ENCODE assay signal across 9 cellular contexts in the genomic region with DNA sequence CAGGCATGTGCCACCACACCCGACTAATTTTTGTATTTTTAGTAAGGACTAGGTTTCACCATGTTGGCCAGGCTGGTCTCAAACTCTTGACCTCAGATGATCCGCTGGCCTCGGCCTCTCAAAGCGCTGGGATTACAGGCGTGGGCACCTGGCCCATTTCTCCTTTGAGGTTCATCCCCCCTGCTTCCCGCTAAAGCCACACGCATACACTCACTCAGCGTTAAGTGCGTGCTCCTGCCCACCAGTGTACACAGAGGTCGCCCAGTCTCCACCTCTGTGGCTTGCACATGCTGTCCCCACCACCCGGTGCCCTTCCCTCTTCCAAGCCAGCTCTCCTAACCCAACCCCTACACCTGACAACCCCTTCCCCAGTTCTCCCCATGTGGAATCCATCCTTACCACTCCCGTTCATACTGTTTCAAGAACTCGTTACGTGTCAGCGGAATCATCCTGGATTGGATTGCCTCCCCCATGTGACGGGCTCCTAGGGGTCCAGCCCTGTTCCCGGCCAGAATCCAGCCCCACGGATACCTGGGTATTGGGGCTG. TPM values are rescaled to one million over a fixed set of nuclear protein-coding genes. Genes with fewer than 3 reads are reported as not detected.
DNase-seq lines count a peak whose midpoint lies in the region; ATAC-seq and TF ChIP-seq lines count a peak whose summit lies in the region.
"Had no signal": no experiment of that assay in that cellular context is flagged by ENCODE, and none has a peak within 500 bp of the region (broad histone marks: within the 10 kb centered on the region; RNA-seq: fewer than 3 reads in every experiment).

No MANE protein-coding gene starts in this region.

- peaks cover 7 to 11% (median 8%) of the 10 kb centered on the region in 3 donors for H3K4me1 ChIP-seq in esophagus squamous epithelium

- TF ChIP-seq CTCF in fibroblast of villous mesenchyme (IDR thresholded peaks at IDR 0.05; ENCODE audit: insufficient read depth, low read depth, low read length) = no peak
- no peak for TF ChIP-seq CTCF in esophagus squamous epithelium (IDR thresholded peaks at IDR 0.05)

- H3K4me3 ChIP-seq in fibroblast of villous mesenchyme (ENCODE audit: low read depth, low read length) = peak overlapping the region; percentile 56
- H3K4me3 ChIP-seq in esophagus squamous epithelium = peak overlapping the region in 2 of 4 donors; percentile 29 to 60

- TF ChIP-seq POLR2A in esophagus squamous epithelium (IDR thresholded peaks at IDR 0.05) = no peak

- WGBS in esophagus squamous epithelium, 2 donors = 45 to 53% methylated on average over 12 to 17 of the region's 18 CpGs

- peaks cover 33% of the 10 kb centered on the region for H3K4me1 Mint-ChIP-seq in T-helper 1 cell treated with Interleukin-12 subunit alpha and Interleukin-12 subunit beta and Interleukin-4 antibody, amounts not matched to agents 30 μg/mL and 1 μg/mL, for 36 hours (ENCODE audit: low read depth)
- H3K4me1 Mint-ChIP-seq in T-cell = peaks cover 28 to 31% (median 29%) of the 10 kb centered on the region in 3 donors
- peaks cover 28% of the 10 kb centered on the region for H3K4me1 Mint-ChIP-seq in stimulated activated memory B cell treated with anti-CD40 and anti-IgM and Interleukin-4, amounts not matched to agents 10 μg/mL and 1 μg/mL and 100 μg/mL, for 72 hours

- peak overlapping the region; percentile 74 for H3K4me3 Mint-ChIP-seq in T-helper 1 cell treated with Interleukin-12 subunit alpha and Interleukin-12 subunit beta and Interleukin-4 antibody, amounts not matched to agents 30 μg/mL and 1 μg/mL, for 36 hours
- peak overlapping the region; percentile 84 to 88 (median 87) for H3K4me3 Mint-ChIP-seq in T-cell
- H3K4me3 Mint-ChIP-seq in stimulated activated memory B cell treated with anti-CD40 and anti-IgM and Interleukin-4, amounts not matched to agents 10 μg/mL and 1 μg/mL and 100 μg/mL, for 72 hours = peak overlapping the region; percentile 93

- DNase-seq in T-helper 1 cell (no peak), T-cell (peak in 2 of 34 experiments; percentile 7 to 28), fibroblast of villous mesenchyme (ENCODE audit: low read depth) (no peak), activated gamma-delta T cell treated with Interleukin-2 at 50 U/mL for 16 hours (no peak), esophagus squamous epithelium (lab: John Stamatoyannopoulos, UW) (no peak)

- H3K36me3 Mint-ChIP-seq in T-helper 1 cell treated with Interleukin-12 subunit alpha and Interleukin-12 subunit beta and Interleukin-4 antibody, amounts not matched to agents 30 μg/mL and 1 μg/mL, for 36 hours (ENCODE audit: low read depth) = peaks cover 1% of the 10 kb centered on the region
- no peaks in the 10 kb centered on the region for H3K36me3 Mint-ChIP-seq in T-cell
- H3K36me3 Mint-ChIP-seq in stimulated activated memory B cell treated with anti-CD40 and anti-IgM and Interleukin-4, amounts not matched to agents 10 μg/mL and 1 μg/mL and 100 μg/mL, for 72 hours = no peaks in the 10 kb centered on the region

- peaks cover 0 to 14% (median 10%) of the 10 kb centered on the region in 3 donors for H3K9me3 ChIP-seq in esophagus squamous epithelium

- CTCF ChIA-PET in T-cell (lab: Charles Lee) = interaction anchor here (0.6 to 1.4 kb wide), 3 partner anchors 28 to 417 kb away, joined by 3 to 5 read pairs (median 4); no protein-coding TSS in a partner anchor

- POLR2A ChIA-PET in T-cell (lab: Charles Lee) = no interaction called here

- H3K27me3 Mint-ChIP-seq in T-helper 1 cell treated with Interleukin-12 subunit alpha and Interleukin-12 subunit beta and Interleukin-4 antibody, amounts not matched to agents 30 μg/mL and 1 μg/mL, for 36 hours (ENCODE audit: low read depth) = peaks cover 4% of the 10 kb centered on the region
- no peaks in the 10 kb centered on the region for H3K27me3 Mint-ChIP-seq in T-cell
- no peaks in the 10 kb centered on the region for H3K27me3 Mint-ChIP-seq in stimulated activated memory B cell treated with anti-CD40 and anti-IgM and Interleukin-4, amounts not matched to agents 10 μg/mL and 1 μg/mL and 100 μg/mL, for 72 hours

- H3K36me3 ChIP-seq in esophagus squamous epithelium = no peaks in the 10 kb centered on the region

- ATAC-seq in T-cell (replicated peaks in 1 of 4) (peak in 3 of 4 experiments; percentile 8 to 25 (median 17)), HG02763 (IDR thresholded peaks at IDR 0.05; ENCODE audit: unreplicated experiment) (no peak)
- peak; percentile 32 for ATAC-seq in stimulated activated memory B cell treated with anti-CD40 and anti-IgM and Interleukin-4, amounts not matched to agents 10 μg/mL and 1 μg/mL and 100 μg/mL, for 72 hours

- H3K27me3 ChIP-seq in esophagus squamous epithelium = peaks cover 0 to 81% (median 0%) of the 10 kb centered on the region in 4 donors

- H3K9me3 Mint-ChIP-seq in T-helper 1 cell treated with Interleukin-12 subunit alpha and Interleukin-12 subunit beta and Interleukin-4 antibody, amounts not matched to agents 30 μg/mL and 1 μg/mL, for 36 hours = peaks cover 9% of the 10 kb centered on the region
- H3K9me3 Mint-ChIP-seq in T-cell = no peaks in the 10 kb centered on the region
- peaks cover 4% of the 10 kb centered on the region for H3K9me3 Mint-ChIP-seq in stimulated activated memory B cell treated with anti-CD40 and anti-IgM and Interleukin-4, amounts not matched to agents 10 μg/mL and 1 μg/mL and 100 μg/mL, for 72 hours

- H3K27ac ChIP-seq in esophagus squamous epithelium = no peak overlapping the region
- H3K27ac ChIP-seq: 22Rv1 had no signal

- intact Hi-C loops in esophagus squamous epithelium (cut with DNase I) = no loop called here

- H3K27ac Mint-ChIP-seq in T-helper 1 cell treated with Interleukin-12 subunit alpha and Interleukin-12 subunit beta and Interleukin-4 antibody, amounts not matched to agents 30 μg/mL and 1 μg/mL, for 36 hours = peak overlapping the region; percentile 86
- peak overlapping the region; percentile 93 to 94 for H3K27ac Mint-ChIP-seq in T-cell
- peak overlapping the region; percentile 98 for H3K27ac Mint-ChIP-seq in stimulated activated memory B cell treated with anti-CD40 and anti-IgM and Interleukin-4, amounts not matched to agents 10 μg/mL and 1 μg/mL and 100 μg/mL, for 72 hours

RNA-seq across cellular contexts. Expression of gene CYTH4, which starts 15.7 kb away (rescaled TPM):
- total RNA-seq in T-cell = 100 to 1,000 TPM; 146 to 181 (median 151) TPM
- under 0.01 TPM in 2 replicates for total RNA-seq in fibroblast of villous mesenchyme
- 10 to 100 TPM in 1 of 4 donors, 1 to 10 TPM in 3; 1.9 to 10.3 (median 3.4) TPM for total RNA-seq in esophagus squamous epithelium

RNA-seq across cellular contexts. Expression of gene RAC2, which starts 22.6 kb away (rescaled TPM):
- total RNA-seq in T-cell (100 to 1,000 TPM; 353 to 413 (median 385) TPM), fibroblast of villous mesenchyme (8.1 and 11.2 TPM in 2 replicates), esophagus squamous epithelium (10 to 100 TPM; 17.3 to 27.1 (median 19.6) TPM)

RNA-seq across cellular contexts. Expression of gene SSTR3, which starts 54.4 kb away (rescaled TPM):
- total RNA-seq in T-cell (1 to 10 TPM; 4.6 to 8.7 (median 5.3) TPM), fibroblast of villous mesenchyme (not detected in 2 replicates), esophagus squamous epithelium (not detected)

Comparison
In these comparisons a context has a peak if more than half of its experiments do, and no peak if none do; other contexts are left out.
1. RNA of gene CYTH4, which starts 15.7 kb away (total RNA-seq): 146 to 181 TPM in T-cell; 1.9 to 10.3 TPM in esophagus squamous epithelium and under 0.01 TPM in fibroblast of villous mesenchyme; every median in the first group is over 10 times any median in the second.
2. RNA of gene RAC2, which starts 22.6 kb away (total RNA-seq): 353 to 413 TPM in T-cell; 17.3 to 27.1 TPM in esophagus squamous epithelium and 8.1 to 11.2 TPM in fibroblast of villous mesenchyme; every median in the first group is over 10 times any median in the second.
3. Peak in every context shown above with its lines, with median percentiles within 50 percentile points of each other: H3K27ac Mint-ChIP-seq and H3K4me3 Mint-ChIP-seq.